8 cellular contexts compared by ENCODE assay signal in genomic region chr16:12047756-12048381, GRCh38.
A peak's percentile ranks its signal among the peaks of the same experiment; 100 is the strongest.
DNase-seq lines count a peak whose midpoint lies in the region; ATAC-seq and TF ChIP-seq lines count a peak whose summit lies in the region.
"Not testable (repeated sequence)": the region's sequence is repeated elsewhere in the genome, so short reads cannot be mapped to it uniquely, and the experiment has no call there.

No MANE protein-coding gene starts in this region.

- H3K79me1 ChIP-seq in H9 (ENCODE audit: insufficient read depth, low read depth, low read length, poor library complexity, severe bottlenecking) = not testable (repeated sequence)

- not testable (repeated sequence) for H3K4me3 Mint-ChIP-seq in CD8-positive, alpha-beta memory T cell; H9; WTC11; stimulated activated naive B cell treated with anti-CD40 and anti-IgM and Interleukin-4, amounts not matched to agents 10 μg/mL and 1 μg/mL and 100 μg/mL, for 72 hours

- H4K91ac ChIP-seq in H9 (ENCODE audit: insufficient read length, low read depth, low read length) = not testable (repeated sequence)

- not testable (repeated sequence) for H3K9ac ChIP-seq in H9 (ENCODE audit: extremely low read depth, insufficient read length, low read length)

- H3K18ac ChIP-seq in H9 (ENCODE audit: insufficient read length, low read depth, low read length) = not testable (repeated sequence)

- POLR2A ChIA-PET in CD8-positive, alpha-beta memory T cell (lab: Charles Lee) = not testable (repeated sequence)
- POLR2A ChIA-PET in WTC11 (lab: Charles Lee) = interaction anchor here (0.7 kb wide), 1 partner anchor 45 kb away, joined by 5 read pairs; no protein-coding TSS in a partner anchor

- H3K27me3 Mint-ChIP-seq in CD8-positive, alpha-beta memory T cell; H9 (ENCODE audit: low read depth); WTC11 (ENCODE audit: low read depth); stimulated activated naive B cell treated with anti-CD40 and anti-IgM and Interleukin-4, amounts not matched to agents 10 μg/mL and 1 μg/mL and 100 μg/mL, for 72 hours: not testable (repeated sequence)

- H3T11ph ChIP-seq in H9 (ENCODE audit: low read length) = not testable (repeated sequence)

- not testable (repeated sequence) for H3K23ac ChIP-seq in H9 (ENCODE audit: insufficient read length, low read depth, low read length)

- H3K27ac Mint-ChIP-seq in CD8-positive, alpha-beta memory T cell = not testable (repeated sequence)
- peak overlapping the region in 2 of 3 experiments; percentile 10; a peak in 1 of 7 replicates for H3K27ac Mint-ChIP-seq in H9
- H3K27ac Mint-ChIP-seq in WTC11 = peak overlapping the region; percentile 63; the same call in 1 of the 2 replicates
- peak overlapping the region; percentile 27 for H3K27ac Mint-ChIP-seq in stimulated activated naive B cell treated with anti-CD40 and anti-IgM and Interleukin-4, amounts not matched to agents 10 μg/mL and 1 μg/mL and 100 μg/mL, for 72 hours

- H3K27me3 ChIP-seq in CD8-positive, alpha-beta memory T cell (ENCODE audit: insufficient read depth, low read length, poor library complexity, severe bottlenecking); H9 (ENCODE audit: insufficient read depth, low read length); brain microvascular endothelial cell (replicated peaks); osteoblast (ENCODE audit: insufficient read depth, low read length): not testable (repeated sequence)

- H3K56ac ChIP-seq in H9 (ENCODE audit: insufficient read length, low read depth, low read length) = not testable (repeated sequence)

- H3K4me3 ChIP-seq in CD8-positive, alpha-beta memory T cell (ENCODE audit: low read length); brain microvascular endothelial cell (ENCODE audit: low read depth, low read length); osteoblast (ENCODE audit: insufficient read depth, low read length): not testable (repeated sequence)

- not testable (repeated sequence) for H3K79me2 ChIP-seq in H9 (ENCODE audit: insufficient read depth, low read length); osteoblast (ENCODE audit: insufficient read depth, low read length)

- not testable (repeated sequence) for TF ChIP-seq CTCF in H9 (conservative IDR thresholded peaks at IDR 0.05); WTC11 (IDR thresholded peaks at IDR 0.05); brain microvascular endothelial cell (IDR thresholded peaks at IDR 0.05; ENCODE audit: low read depth, low read length, missing control alignments); osteoblast (IDR thresholded peaks at IDR 0.05; ENCODE audit: extremely low read depth, low read depth, low read length)

- H2BK5ac ChIP-seq in H9 (ENCODE audit: insufficient read length, low read length) = not testable (repeated sequence)

- not testable (repeated sequence) for H2AK5ac ChIP-seq in H9 (ENCODE audit: insufficient read length, low read length)

- not testable (repeated sequence) for H2AFZ ChIP-seq in H9 (ENCODE audit: low read length); osteoblast (ENCODE audit: low read length)

- H3K36me3 Mint-ChIP-seq in CD8-positive, alpha-beta memory T cell = peaks cover 6 to 65% (median 19%) of the 10 kb centered on the region in 3 donors
- H3K36me3 Mint-ChIP-seq in H9 (ENCODE audit: insufficient read depth in 1 of 3, low read depth in 3 of 3); WTC11: not testable (repeated sequence)
- peaks cover 50 to 67% of the 10 kb centered on the region in 2 donors for H3K36me3 Mint-ChIP-seq in stimulated activated naive B cell treated with anti-CD40 and anti-IgM and Interleukin-4, amounts not matched to agents 10 μg/mL and 1 μg/mL and 100 μg/mL, for 72 hours

- DNase-seq in CD8-positive, alpha-beta memory T cell; H9; WTC11 (ENCODE audit: low spot score); stimulated activated naive B cell treated with anti-CD40 and anti-IgM and Interleukin-4, amounts not matched to agents 10 μg/mL and 1 μg/mL and 100 μg/mL, for 72 hours: not testable (repeated sequence)
- DNase-seq in brain microvascular endothelial cell = peak; percentile 43
- DNase-seq in dermis blood vessel endothelial cell = peak; percentile 27
- peak; percentile 50 for DNase-seq in cardiac septum (ENCODE audit: low spot score)
- peak; percentile 84 for DNase-seq in osteoblast (ENCODE audit: insufficient read length, low spot score, missing footprints)

- not testable (repeated sequence) for H2BK120ac ChIP-seq in H9 (ENCODE audit: low read depth, low read length, poor library complexity, severe bottlenecking)

- not testable (repeated sequence) for H3K4me2 ChIP-seq in H9 (ENCODE audit: insufficient read depth, insufficient read length, low read length); osteoblast (ENCODE audit: insufficient read depth, low read length)

- H3K27ac ChIP-seq in CD8-positive, alpha-beta memory T cell (ENCODE audit: low read depth, low read length) = peak overlapping the region; percentile 57
- H3K27ac ChIP-seq in H9 (ENCODE audit: insufficient read length, low read depth, low read length); brain microvascular endothelial cell; osteoblast (ENCODE audit: low read depth, low read length): not testable (repeated sequence)

- not testable (repeated sequence) for H2BK20ac ChIP-seq in H9 (ENCODE audit: low read depth, low read length, poor library complexity, severe bottlenecking)

- not testable (repeated sequence) for H2BK12ac ChIP-seq in H9 (ENCODE audit: insufficient read length, low read depth, low read length)

- not testable (repeated sequence) for H3K4me1 ChIP-seq in CD8-positive, alpha-beta memory T cell (ENCODE audit: insufficient read depth, low read length); H9 (ENCODE audit: insufficient read depth, low read length); osteoblast (ENCODE audit: insufficient read depth, low read length)

- not testable (repeated sequence) for ATAC-seq in WTC11; stimulated activated naive B cell treated with anti-CD40 and anti-IgM and Interleukin-4, amounts not matched to agents 10 μg/mL and 1 μg/mL and 100 μg/mL, for 72 hours (replicated peaks)

- H3K4me1 Mint-ChIP-seq in CD8-positive, alpha-beta memory T cell; H9; WTC11: not testable (repeated sequence)
- peaks cover 23 to 50% of the 10 kb centered on the region in 2 donors for H3K4me1 Mint-ChIP-seq in stimulated activated naive B cell treated with anti-CD40 and anti-IgM and Interleukin-4, amounts not matched to agents 10 μg/mL and 1 μg/mL and 100 μg/mL, for 72 hours

- H3K9me3 Mint-ChIP-seq in CD8-positive, alpha-beta memory T cell; H9; WTC11; stimulated activated naive B cell treated with anti-CD40 and anti-IgM and Interleukin-4, amounts not matched to agents 10 μg/mL and 1 μg/mL and 100 μg/mL, for 72 hours: not testable (repeated sequence)

- not testable (repeated sequence) for H3K4ac ChIP-seq in H9 (ENCODE audit: low read depth, low read length)

- H3K23me2 ChIP-seq in H9 (ENCODE audit: insufficient read length, low read depth, low read length, poor library complexity, severe bottlenecking) = not testable (repeated sequence)

- CTCF ChIA-PET in CD8-positive, alpha-beta memory T cell (lab: Charles Lee) = interaction anchor here (1.0 kb wide), 1 partner anchor 20 kb away, joined by 3 read pairs; no protein-coding TSS in a partner anchor
- CTCF ChIA-PET in WTC11 (lab: Charles Lee) = interaction anchor here (0.7 kb wide), 1 partner anchor 1600 kb away, joined by 3 read pairs; no protein-coding TSS in a partner anchor

- not testable (repeated sequence) for H4K20me1 ChIP-seq in H9 (ENCODE audit: control insufficient read depth, insufficient read depth, insufficient read length); osteoblast (ENCODE audit: insufficient read depth, low read length)

- not testable (repeated sequence) for H3K9me3 ChIP-seq in CD8-positive, alpha-beta memory T cell (ENCODE audit: low read length); H9 (ENCODE audit: control insufficient read depth, low read depth, low read length); osteoblast (ENCODE audit: low read depth, low read length)

- in situ Hi-C loops in brain microvascular endothelial cell (cut with HindIII; ENCODE audit: low pct_ligation_motif_present, low sequenced_read_pairs) = not testable (repeated sequence)

- not testable (repeated sequence) for H3K36me3 ChIP-seq in CD8-positive, alpha-beta memory T cell (ENCODE audit: insufficient read depth, low read length); brain microvascular endothelial cell (replicated peaks); osteoblast (ENCODE audit: insufficient read depth, low read length)

- intact Hi-C loops in cardiac septum (cut with DNase I) = not testable (repeated sequence)

- not testable (repeated sequence) for H3K14ac ChIP-seq in H9 (ENCODE audit: insufficient read depth, low read length)

- not testable (repeated sequence) for H4K8ac ChIP-seq in H9 (replicated peaks; ENCODE audit: insufficient read length, low read depth, low read length)

- H2BK15ac ChIP-seq in H9 (ENCODE audit: low read depth, low read length) = not testable (repeated sequence)

- H4K5ac ChIP-seq in H9 (ENCODE audit: insufficient read length, low read depth, low read length) = not testable (repeated sequence)

- no CpG with 5 or more reads among the region's 16 CpGs for WGBS in H9 (ENCODE audit: extremely low coverage, insufficient read length, low lambda C conversion rate)
